Comparison of ENCODE assay signal across 11 cellular contexts in genomic region chr2:55163258-55163657, GRCh38.
DNase-seq lines count a peak whose midpoint lies in the region; ATAC-seq and TF ChIP-seq lines count a peak whose summit lies in the region.
"Had no signal": no experiment of that assay in that cellular context is flagged by ENCODE, and none has a peak within 500 bp of the region (broad histone marks: within the 10 kb centered on the region; RNA-seq: fewer than 3 reads in every experiment).

No MANE protein-coding gene starts in this region.

- H3K27me3 ChIP-seq in mucosa of rectum (ENCODE audit: control insufficient read depth in 2 of 2, insufficient read depth in 2 of 2, low read length in 2 of 2), result no peaks in the 10 kb centered on the region

- no peaks in the 10 kb centered on the region for H3K27me3 Mint-ChIP-seq in type B pancreatic cell
- H3K27me3 Mint-ChIP-seq: stimulated activated naive CD8-positive, alpha-beta T cell treated with anti-CD3 and anti-CD28 coated beads, Interleukin-15, Interleukin-2, amounts not matched to agents 100 ng/mL and 50 ng/mL, for 24 hours had no signal

- peak overlapping the region; percentile 11 for H3K27ac Mint-ChIP-seq in type B pancreatic cell
- H3K27ac Mint-ChIP-seq: immature natural killer cell; stimulated activated naive CD8-positive, alpha-beta T cell treated with anti-CD3 and anti-CD28 coated beads, Interleukin-15, Interleukin-2, amounts not matched to agents 100 ng/mL and 50 ng/mL, for 24 hours had no signal

- H3K4me3 ChIP-seq in mucosa of rectum (ENCODE audit: low read length in 2 of 2), result no peak overlapping the region

- H3K36me3 Mint-ChIP-seq in type B pancreatic cell, result no peaks in the 10 kb centered on the region
- H3K36me3 Mint-ChIP-seq: immature natural killer cell had no signal

- H3K36me3 ChIP-seq in mucosa of rectum (ENCODE audit: control insufficient read depth in 2 of 2, insufficient read depth in 2 of 2, low read length in 2 of 2), result no peaks in the 10 kb centered on the region

- H3K27ac ChIP-seq in mucosa of rectum (ENCODE audit: low read depth in 2 of 2, low read length in 2 of 2), result peak overlapping the region; percentile 64 to 65

- TF ChIP-seq CTCF in type B pancreatic cell (conservative IDR thresholded peaks at IDR 0.05), result no peak

- H3K9me3 Mint-ChIP-seq in type B pancreatic cell, result no peaks in the 10 kb centered on the region
- H3K9me3 Mint-ChIP-seq: immature natural killer cell; stimulated activated naive CD8-positive, alpha-beta T cell treated with anti-CD3 and anti-CD28 coated beads, Interleukin-15, Interleukin-2, amounts not matched to agents 100 ng/mL and 50 ng/mL, for 24 hours had no signal

- ATAC-seq in GM21528 (IDR thresholded peaks at IDR 0.05; ENCODE audit: low FRiP score, unreplicated experiment), result no peak
- no peak for ATAC-seq in HG03175 (IDR thresholded peaks at IDR 0.05; ENCODE audit: unreplicated experiment)

- no peaks in the 10 kb centered on the region for H3K9me3 ChIP-seq in mucosa of rectum (ENCODE audit: control insufficient read depth in 2 of 2, low read length in 2 of 2)

- H3K4me3 Mint-ChIP-seq in type B pancreatic cell, result peak overlapping the region; percentile 1
- H3K4me3 Mint-ChIP-seq: immature natural killer cell; stimulated activated naive CD8-positive, alpha-beta T cell treated with anti-CD3 and anti-CD28 coated beads, Interleukin-15, Interleukin-2, amounts not matched to agents 100 ng/mL and 50 ng/mL, for 24 hours had no signal

- peaks cover 38% of the 10 kb centered on the region for H3K4me1 Mint-ChIP-seq in type B pancreatic cell (ENCODE audit: unreplicated experiment)

- H3K9ac ChIP-seq in mucosa of rectum (ENCODE audit: low read depth in 1 of 2, low read length in 2 of 2), result no peak overlapping the region

- DNase-seq in NCI-H526 treated with DMSO at 0.1 percent for 48 hours (lab: John Stamatoyannopoulos, UW) (peak; percentile 15), dedifferentiated amniotic fluid mesenchymal stem cell (ENCODE audit: extremely low spot score) (peak; percentile 77), type B pancreatic cell (ENCODE audit: extremely low spot score, unreplicated experiment) (peak; percentile 24)
- DNase-seq in activated CD4-positive, alpha-beta T cell treated with anti-CD3 and anti-CD28 coated beads, Interleukin-2, amount 50 U/mL, for 1 hour, result no peak
- DNase-seq: immature natural killer cell; stimulated activated CD4-positive, alpha-beta T cell treated with anti-CD3 and anti-CD28 coated beads, Interleukin-12 subunit alpha, Interleukin-12 subunit beta, amount 100 ng/mL, for 4 hours; T-helper 1 cell had no signal

- peaks cover 43 to 46% of the 10 kb centered on the region in 2 donors for H3K4me1 ChIP-seq in mucosa of rectum (ENCODE audit: control insufficient read depth in 2 of 2, insufficient read depth in 2 of 2, low read length in 2 of 2)
